In the genomic region with DNA sequence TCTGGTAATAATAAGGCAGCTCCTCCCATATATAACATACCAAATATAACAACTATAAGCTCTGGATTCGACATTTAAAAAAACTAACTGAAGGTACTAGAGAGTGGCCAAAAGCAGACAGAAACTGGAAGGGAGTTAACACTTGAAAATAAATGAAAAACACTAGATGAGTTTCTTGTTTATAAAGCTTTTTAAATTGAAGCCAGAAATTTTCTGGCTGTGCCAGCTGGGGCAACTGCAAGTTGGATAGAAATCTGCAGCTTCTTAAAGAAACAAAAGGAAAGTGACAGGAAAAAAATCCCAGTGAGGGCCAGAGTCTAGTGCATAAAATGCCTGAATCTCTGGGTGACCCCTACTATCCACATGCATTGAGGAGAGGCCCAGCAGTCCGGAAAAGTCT, we compare ENCODE assay signal across 29 cellular contexts.
"Had no signal": no experiment of that assay in that cellular context is flagged by ENCODE, and none has a peak within 500 bp of the region (broad histone marks: within the 10 kb centered on the region; RNA-seq: fewer than 3 reads in every experiment).

No MANE protein-coding gene starts in this region.

- ATAC-seq: activated CD4-positive, alpha-beta T cell treated with anti-CD3 and anti-CD28 coated beads for 36 hours; activated CD8-positive, alpha-beta memory T cell treated with anti-CD3 and anti-CD28 coated beads, Interleukin-2, amount 10 ng/mL, durations not matched to agents 7 days and 5 days; activated CD8-positive, alpha-beta T cell treated with anti-CD3 and anti-CD28 coated beads, Interleukin-2, amount 10 ng/mL, durations not matched to agents 7 days and 5 days; activated naive CD8-positive, alpha-beta T cell treated with anti-CD3 and anti-CD28 coated beads, Interleukin-2, amount 50 U/mL, for 24 hours; esophagus mucosa; heart left ventricle had no signal

- H3K27me3 ChIP-seq: adrenal gland, ascending aorta, breast epithelium, cardiac muscle cell, dorsolateral prefrontal cortex, heart left ventricle had no signal

- H3K4me3 ChIP-seq: adrenal gland, ascending aorta, breast epithelium, cardiac muscle cell, coronary artery, dorsolateral prefrontal cortex, heart left ventricle had no signal

- H3K27ac ChIP-seq: adrenal gland, ascending aorta, breast epithelium, cardiac muscle cell, coronary artery, dorsolateral prefrontal cortex, heart left ventricle had no signal

- H3K36me3 ChIP-seq: adrenal gland, ascending aorta, breast epithelium, cardiac muscle cell, heart left ventricle had no signal

- H3K4me1 ChIP-seq: adrenal gland, ascending aorta, breast epithelium, heart left ventricle had no signal

- DNase-seq: activated CD4-positive, alpha-beta memory T cell treated with anti-CD3 and anti-CD28 coated beads for 36 hours; activated CD4-positive, alpha-beta T cell treated with anti-CD3 and anti-CD28 coated beads for 36 hours; activated CD4-positive, alpha-beta T cell treated with anti-CD3 and anti-CD28 coated beads, Interleukin-2, amount 10 ng/mL, durations not matched to agents 24 days and 14 days; activated CD4-positive, CD25-positive, alpha-beta regulatory T cell; activated CD4-positive, CD25-positive, alpha-beta regulatory T cell treated with anti-CD3 and anti-CD28 coated beads, Interleukin-2, amount 50 U/mL, for 72 hours; activated CD8-positive, alpha-beta memory T cell treated with anti-CD3 and anti-CD28 coated beads, Interleukin-2, amount 10 ng/mL, durations not matched to agents 7 days and 5 days; activated CD8-positive, alpha-beta memory T cell treated with anti-CD3 and anti-CD28 coated beads, Interleukin-2, amount 50 U/mL, for 4 hours; activated CD8-positive, alpha-beta T cell treated with anti-CD3 and anti-CD28 coated beads, Interleukin-2, amount 10 ng/mL, durations not matched to agents 7 days and 5 days; activated effector memory CD4-positive, alpha-beta T cell treated with anti-CD3 and anti-CD28 coated beads, Interleukin-2, amount 50 U/mL, for 16 hours; activated naive CD4-positive, alpha-beta T cell treated with anti-CD3 and anti-CD28 coated beads for 36 hours; activated naive CD8-positive, alpha-beta T cell treated with anti-CD3 and anti-CD28 coated beads for 36 hours; activated naive CD8-positive, alpha-beta T cell treated with anti-CD3 and anti-CD28 coated beads, Interleukin-2, amount 50 U/mL, for 24 hours; activated T-cell treated with anti-CD3 and anti-CD28 coated beads, Interleukin-2, amount 50 U/mL, for 1 hour; activated T-cell treated with anti-CD3 and anti-CD28 coated beads, Interleukin-2, amount 50 U/mL, for 48 hours; adrenal gland; central memory CD4-positive, alpha-beta T cell; cerebellar nuclear complex; dorsolateral prefrontal cortex; effector memory CD4-positive, alpha-beta T cell; endodermal cell; foreskin fibroblast; glutamatergic neuron; heart left ventricle; T-helper 2 cell had no signal

- H3K9me3 ChIP-seq: adrenal gland, ascending aorta, breast epithelium, heart left ventricle had no signal
